In genomic region chr6:33192671-33193602, GRCh38 we compare ENCODE assay signal across 8 cellular contexts. TPM values are rescaled to one million over a fixed set of nuclear protein-coding genes. Genes with fewer than 3 reads are reported as not detected.
DNase-seq lines count a peak whose midpoint lies in the region; ATAC-seq and TF ChIP-seq lines count a peak whose summit lies in the region.

No MANE protein-coding gene starts in this region.

- H3K27ac Mint-ChIP-seq in Calu3 (ENCODE audit: unreplicated experiment) (peak overlapping the region; percentile 12), T-helper 17 cell (no peak overlapping the region), nephron progenitor cell (no peak overlapping the region)

- no peak for TF ChIP-seq CTCF in Calu3 (IDR thresholded peaks at IDR 0.05; ENCODE audit: unreplicated experiment)
- no peak for TF ChIP-seq CTCF in fibroblast of mammary gland (conservative IDR thresholded peaks at IDR 0.05; ENCODE audit: control insufficient read depth, insufficient read depth, low read depth, low read length)
- TF ChIP-seq CTCF in nephron progenitor cell (IDR thresholded peaks at IDR 0.05): no peak

- intact Hi-C loops in Calu3 (cut with micrococcal nuclease; ENCODE audit: unreplicated experiment): no loop called here

- H3K4me1 Mint-ChIP-seq in Calu3 (ENCODE audit: low read depth, unreplicated experiment) (peaks cover 23% of the 10 kb centered on the region), T-helper 17 cell (peaks cover 39% of the 10 kb centered on the region), nephron progenitor cell (peaks cover 67% of the 10 kb centered on the region)

- H3K27me3 Mint-ChIP-seq in Calu3 (ENCODE audit: unreplicated experiment) (peaks cover 55% of the 10 kb centered on the region), T-helper 17 cell (peaks cover 41% of the 10 kb centered on the region), nephron progenitor cell (ENCODE audit: low read depth, poor library complexity) (peaks cover 78% of the 10 kb centered on the region)

- no TSS peak for BruUV-seq in Calu3 (replicated peaks; lab: Mats Ljungman, UMichigan)

- ATAC-seq in T-helper 17 cell (peak; percentile 28), GM21529 (IDR thresholded peaks at IDR 0.05; ENCODE audit: unreplicated experiment) (no peak), GM21528 (IDR thresholded peaks at IDR 0.05; ENCODE audit: low FRiP score, unreplicated experiment) (no peak)

- H3K9me3 ChIP-seq in T-helper 17 cell (ENCODE audit: control insufficient read depth, low read length, poor library complexity, severe bottlenecking): no peaks in the 10 kb centered on the region

- CTCF ChIA-PET in Calu3 (lab: Charles Lee): no interaction called here

- peaks cover 44% of the 10 kb centered on the region for H3K36me3 Mint-ChIP-seq in Calu3 (ENCODE audit: insufficient read depth, unreplicated experiment)
- peaks cover 11% of the 10 kb centered on the region for H3K36me3 Mint-ChIP-seq in T-helper 17 cell (ENCODE audit: low read depth)
- H3K36me3 Mint-ChIP-seq in nephron progenitor cell (ENCODE audit: low read depth): peaks cover 37% of the 10 kb centered on the region

- no peaks in the 10 kb centered on the region for H3K9me3 Mint-ChIP-seq in Calu3 (ENCODE audit: low read depth, unreplicated experiment)
- H3K9me3 Mint-ChIP-seq in nephron progenitor cell: no peaks in the 10 kb centered on the region

- DNase-seq in Calu3 (peak; percentile 41), T-helper 17 cell (peak in 1 of 3 donors; percentile 21), fibroblast of mammary gland (ENCODE audit: low read depth) (no peak), nephron progenitor cell (peak; percentile 45), SW 1271 (lab: John Stamatoyannopoulos, UW) (no peak), SHP77 treated with DMSO at 0.1 percent for 48 hours (lab: John Stamatoyannopoulos, UW) (no peak)

- H3K4me3 ChIP-seq in fibroblast of mammary gland (ENCODE audit: control insufficient read depth, low read depth, low read length): peak overlapping the region; percentile 20

- H3K4me3 Mint-ChIP-seq in Calu3 (ENCODE audit: low read depth, unreplicated experiment) (peak overlapping the region; percentile 57), T-helper 17 cell (peak overlapping the region; percentile 89), nephron progenitor cell (peak overlapping the region; percentile 82)

RNA-seq across cellular contexts. Expression of gene COL11A2, which starts 0.7 kb away (rescaled TPM):
- 1.8 TPM in 2 replicates for total RNA-seq in Calu3 (2022)
- total RNA-seq in T-helper 17 cell: under 1 TPM; 0.52 to 0.89 TPM

RNA-seq across cellular contexts. Expression of gene RXRB, which starts 7.5 kb away (rescaled TPM):
- total RNA-seq in Calu3 (2022) (78.2 and 78.3 TPM in 2 replicates), T-helper 17 cell (10 to 100 TPM; 51.0 to 64.4 TPM)

RNA-seq across cellular contexts. Expression of gene SLC39A7, which starts 7.7 kb away (rescaled TPM):
- total RNA-seq in Calu3 (2022) (188 and 201 TPM in 2 replicates), T-helper 17 cell (10 to 100 TPM; 22.4 to 25.8 TPM)

RNA-seq across cellular contexts. Expression of gene HSD17B8, which starts 11.5 kb away (rescaled TPM):
- total RNA-seq in Calu3 (2022): 40.4 and 41.7 TPM in 2 replicates
- total RNA-seq in T-helper 17 cell: 10 to 100 TPM in 1 of 2 donors, 1 to 10 TPM in 1; 7.6 to 11.9 TPM

RNA-seq across cellular contexts. Expression of gene RING1, which starts 15.4 kb away (rescaled TPM):
- total RNA-seq in Calu3 (2022): 53.9 and 58.9 TPM in 2 replicates
- total RNA-seq in T-helper 17 cell: 10 to 100 TPM; 27.9 to 28.2 TPM

Comparison
In these comparisons a context has a peak if more than half of its experiments do, and no peak if none do; other contexts are left out.
1. DNase-seq: peak in Calu3 (single experiment) and nephron progenitor cell (single experiment); none in fibroblast of mammary gland (single experiment), SW 1271 (0 of 2) and SHP77 treated with DMSO at 0.1 percent for 48 hours (single experiment).
2. Peak in every context shown above with its lines, with median percentiles within 50 percentile points of each other: H3K4me3 Mint-ChIP-seq.